ENCODE assay signal across 6 cellular contexts in the genomic region with DNA sequence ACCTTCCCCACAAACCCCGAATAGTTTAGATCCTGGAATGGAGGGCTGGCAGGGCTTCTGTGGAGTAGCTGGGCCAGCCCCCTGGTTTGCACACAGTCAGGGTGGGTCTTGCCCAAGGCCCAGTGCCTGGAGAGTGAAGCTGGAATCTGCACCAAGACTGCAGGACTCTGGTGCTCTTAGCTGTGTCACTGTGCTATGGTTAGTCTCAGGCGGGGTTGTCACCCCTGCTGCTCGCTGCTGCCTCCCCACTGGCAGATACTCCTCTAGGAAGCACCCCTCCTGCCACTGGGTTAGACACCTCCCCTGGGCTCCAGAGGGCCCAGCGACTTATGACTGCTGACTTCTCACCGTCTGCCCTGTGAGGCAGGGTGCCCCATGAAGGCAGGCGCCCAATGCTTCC. TPM values are rescaled to one million over a fixed set of nuclear protein-coding genes. Genes with fewer than 3 reads are reported as not detected.
"Had no signal": no experiment of that assay in that cellular context is flagged by ENCODE, and none has a peak within 500 bp of the region (broad histone marks: within the 10 kb centered on the region; RNA-seq: fewer than 3 reads in every experiment).

No MANE protein-coding gene starts in this region.

RNA-seq across cellular contexts. Expression of a gene that starts 0.8 kb away (rescaled TPM):
- total RNA-seq: GM23248, GM23338, H1, H7, H9, HFFc6 had no signal
- polyA plus RNA-seq: GM23248, GM23338, H1 had no signal
